Comparison of ENCODE assay signal across 13 cellular contexts in the genomic region with DNA sequence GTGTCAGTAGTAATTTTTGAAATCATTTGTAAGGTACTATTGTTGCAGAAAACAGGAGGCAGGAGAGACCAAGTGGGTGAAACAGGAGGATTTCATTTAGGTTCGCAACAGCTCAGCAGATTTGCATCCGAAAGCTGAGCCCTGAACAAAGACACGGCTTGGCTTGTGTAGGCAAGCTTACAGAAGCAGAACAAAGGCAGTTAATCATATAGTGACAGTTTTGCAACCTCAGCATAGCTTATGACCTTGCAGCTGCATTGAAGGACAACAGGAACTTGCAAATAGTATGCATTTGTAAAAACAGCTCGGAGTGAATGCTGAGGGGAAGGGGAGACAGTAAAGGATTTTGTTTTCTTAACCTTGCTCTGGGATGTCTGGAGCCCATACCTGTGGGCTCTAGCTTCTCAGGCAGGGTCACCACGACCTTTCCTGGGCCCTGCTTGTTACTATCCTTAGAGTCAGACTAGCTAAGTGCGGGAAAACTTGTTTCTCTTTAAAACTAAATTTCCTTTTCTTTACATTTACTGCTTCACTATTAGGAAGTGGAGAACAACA. TPM values are rescaled to one million over a fixed set of nuclear protein-coding genes. Genes with fewer than 3 reads are reported as not detected.
A peak's percentile ranks its signal among the peaks of the same experiment; 100 is the strongest.
DNase-seq lines count a peak whose midpoint lies in the region; TF ChIP-seq lines count a peak whose summit lies in the region.
"Not testable (repeated sequence)": the region's sequence is repeated elsewhere in the genome, so short reads cannot be mapped to it uniquely, and the experiment has no call there.
"Had no signal": no experiment of that assay in that cellular context is flagged by ENCODE, and none has a peak within 500 bp of the region (broad histone marks: within the 10 kb centered on the region; RNA-seq: fewer than 3 reads in every experiment).

No MANE protein-coding gene starts in this region.

- not testable (repeated sequence) for H3K23me2 ChIP-seq in H9 (ENCODE audit: insufficient read length, low read depth, low read length, poor library complexity, severe bottlenecking)

- H3K14ac ChIP-seq in H9 (ENCODE audit: insufficient read depth, low read length), result not testable (repeated sequence)

- H3K27ac Mint-ChIP-seq in H9 (peak overlapping the region; percentile 67 to 96 (median 91); a peak in 5 of 7 replicates), neural crest cell (ENCODE audit: unreplicated experiment) (peak overlapping the region; percentile 57)

- H4K5ac ChIP-seq in H9 (ENCODE audit: insufficient read length, low read depth, low read length), result not testable (repeated sequence)

- H3K79me1 ChIP-seq in H9 (ENCODE audit: insufficient read depth, low read depth, low read length, poor library complexity, severe bottlenecking), result not testable (repeated sequence)

- H3K4me2 ChIP-seq in H9 (ENCODE audit: insufficient read depth, insufficient read length, low read length), result peak overlapping the region; percentile 32

- not testable (repeated sequence) for H3K23ac ChIP-seq in H9 (ENCODE audit: insufficient read length, low read depth, low read length)

- not testable (repeated sequence) for H2AFZ ChIP-seq in H9 (ENCODE audit: low read length)

- not testable (repeated sequence) for H2BK12ac ChIP-seq in H9 (ENCODE audit: insufficient read length, low read depth, low read length)

- H3K18ac ChIP-seq in H9 (ENCODE audit: insufficient read length, low read depth, low read length), result not testable (repeated sequence)

- H3K9me3 ChIP-seq in H9 (ENCODE audit: control insufficient read depth, low read depth, low read length), result not testable (repeated sequence)

- H3K27me3 Mint-ChIP-seq in H9 (ENCODE audit: low read depth); neural crest cell (ENCODE audit: low read depth): not testable (repeated sequence)

- not testable (repeated sequence) for H3K56ac ChIP-seq in H9 (ENCODE audit: insufficient read length, low read depth, low read length)

- not testable (repeated sequence) for H4K91ac ChIP-seq in H9 (ENCODE audit: insufficient read length, low read depth, low read length)

- not testable (repeated sequence) for H4K8ac ChIP-seq in H9 (replicated peaks; ENCODE audit: insufficient read length, low read depth, low read length)

- H3K9me3 Mint-ChIP-seq in H9, neural crest cell: not testable (repeated sequence)

- H3K4me3 Mint-ChIP-seq in H9 (peak overlapping the region in 1 of 2 experiments; percentile 44; a peak in 3 of 5 replicates), neural crest cell (peak overlapping the region; percentile 36)

- H3K4me1 Mint-ChIP-seq in H9, neural crest cell: not testable (repeated sequence)

- not testable (repeated sequence) for H3K4me1 ChIP-seq in H9 (ENCODE audit: insufficient read depth, low read length)

- not testable (repeated sequence) for H2BK120ac ChIP-seq in H9 (ENCODE audit: low read depth, low read length, poor library complexity, severe bottlenecking)

- H3T11ph ChIP-seq in H9 (ENCODE audit: low read length), result not testable (repeated sequence)

- not testable (repeated sequence) for H3K27me3 ChIP-seq in H9 (ENCODE audit: insufficient read depth, low read length)

- not testable (repeated sequence) for H2BK5ac ChIP-seq in H9 (ENCODE audit: insufficient read length, low read length)

- not testable (repeated sequence) for H4K20me1 ChIP-seq in H9 (ENCODE audit: control insufficient read depth, insufficient read depth, insufficient read length)

- not testable (repeated sequence) for H3K4ac ChIP-seq in H9 (ENCODE audit: low read depth, low read length)

- H2BK15ac ChIP-seq in H9 (ENCODE audit: low read depth, low read length), result not testable (repeated sequence)

- DNase-seq in H9 (peak; percentile 54), NCI-H1105 treated with DMSO at 0.1 percent for 48 hours (lab: John Stamatoyannopoulos, UW) (peak; percentile 35), NCI-H526 treated with DMSO at 0.1 percent for 48 hours (lab: John Stamatoyannopoulos, UW) (peak; percentile 5), SK-N-DZ (ENCODE audit: low spot score) (peak; percentile 6), dermis blood vessel endothelial cell (peak; percentile 29), iPS DF 4.7 (ENCODE audit: extremely low read depth, low spot score) (peak; percentile 14), neural crest cell (ENCODE audit: low read depth, low spot score) (peak; percentile 12)

- peak overlapping the region; percentile 15 for H3K27ac ChIP-seq in H9 (ENCODE audit: insufficient read length, low read depth, low read length)

- not testable (repeated sequence) for TF ChIP-seq CTCF in H9 (conservative IDR thresholded peaks at IDR 0.05); neural crest cell (conservative IDR thresholded peaks at IDR 0.05)

- not testable (repeated sequence) for H2BK20ac ChIP-seq in H9 (ENCODE audit: low read depth, low read length, poor library complexity, severe bottlenecking)

- H2AK5ac ChIP-seq in H9 (ENCODE audit: insufficient read length, low read length), result not testable (repeated sequence)

- H3K79me2 ChIP-seq in H9 (ENCODE audit: insufficient read depth, low read length), result not testable (repeated sequence)

- WGBS in H9 (ENCODE audit: extremely low coverage, insufficient read length, low lambda C conversion rate), result no CpG with 5 or more reads among the region's 6 CpGs

- not testable (repeated sequence) for H3K36me3 Mint-ChIP-seq in H9 (ENCODE audit: insufficient read depth in 1 of 3, low read depth in 3 of 3); neural crest cell (ENCODE audit: low read depth)

- H3K9ac ChIP-seq in H9 (ENCODE audit: extremely low read depth, insufficient read length, low read length), result not testable (repeated sequence)

RNA-seq across cellular contexts. Expression of a gene that starts 26.6 kb away (rescaled TPM):
- total RNA-seq in H9 (2021), result 1.1 and 1.2 TPM in 2 replicates
- 0.06 TPM in 1 of 2 replicates, not detected in the other for polyA plus RNA-seq in SK-N-DZ (2014; cell fraction: cytosol; rRNA removed)
- not detected in 2 replicates for polyA plus RNA-seq in SK-N-DZ (2014; cell fraction: nucleus; rRNA removed)
- 0.17 and 0.47 TPM in 2 replicates for total RNA-seq in dermis blood vessel endothelial cell
- 1.0 and 1.1 TPM in 2 replicates for total RNA-seq in neural crest cell
- total RNA-seq: cardiac septum, gastrocnemius medialis, IMR-90, left ventricle myocardium superior, transverse colon had no signal
- polyA plus RNA-seq: right cardiac atrium had no signal

Comparison
In these comparisons a context has a peak if more than half of its experiments do, and no peak if none do; other contexts are left out.
1. Peak in every context shown above with its lines: DNase-seq and H3K27ac ChIP-seq.